Comparison of ENCODE assay signal across 8 cellular contexts in the genomic region with DNA sequence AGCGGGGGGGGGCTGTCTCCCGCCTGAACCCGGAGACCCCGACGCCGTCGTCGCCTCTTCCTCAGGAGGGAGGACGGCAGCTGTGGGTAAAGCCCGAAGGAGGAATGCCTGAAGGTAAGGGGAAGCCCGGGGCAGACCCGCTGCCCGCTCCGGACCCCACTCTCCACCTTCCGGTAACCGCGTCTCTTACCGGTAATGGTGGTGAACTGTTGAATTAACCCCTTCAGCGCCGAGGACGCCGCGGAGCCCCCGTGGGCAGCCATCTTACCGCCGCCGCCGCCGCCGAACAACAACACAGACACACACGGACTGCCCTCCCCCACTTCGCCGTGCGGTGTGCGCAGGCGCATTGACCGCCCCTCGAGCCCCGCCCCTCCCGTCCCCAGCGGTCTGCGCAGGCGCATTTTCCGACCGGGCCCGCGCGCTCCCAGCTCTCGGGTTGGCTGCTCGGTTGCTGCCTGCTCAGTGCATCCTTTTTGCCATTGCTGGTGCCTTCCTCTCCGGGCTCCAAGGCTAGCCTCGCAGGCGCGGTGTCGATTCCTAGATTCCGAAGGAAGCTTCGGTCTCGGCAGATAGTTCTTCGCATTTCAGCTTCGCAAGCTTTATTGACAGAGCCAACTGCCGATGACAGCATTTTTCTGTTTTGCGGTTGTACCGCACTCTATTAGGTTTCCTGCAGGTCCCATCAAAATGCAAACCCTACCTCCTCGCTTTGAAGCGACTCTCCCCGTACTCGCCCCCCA. TPM values are rescaled to one million over a fixed set of nuclear protein-coding genes. Genes with fewer than 3 reads are reported as not detected.
DNase-seq lines count a peak whose midpoint lies in the region; ATAC-seq and TF ChIP-seq lines count a peak whose summit lies in the region.

A gene with protein sequence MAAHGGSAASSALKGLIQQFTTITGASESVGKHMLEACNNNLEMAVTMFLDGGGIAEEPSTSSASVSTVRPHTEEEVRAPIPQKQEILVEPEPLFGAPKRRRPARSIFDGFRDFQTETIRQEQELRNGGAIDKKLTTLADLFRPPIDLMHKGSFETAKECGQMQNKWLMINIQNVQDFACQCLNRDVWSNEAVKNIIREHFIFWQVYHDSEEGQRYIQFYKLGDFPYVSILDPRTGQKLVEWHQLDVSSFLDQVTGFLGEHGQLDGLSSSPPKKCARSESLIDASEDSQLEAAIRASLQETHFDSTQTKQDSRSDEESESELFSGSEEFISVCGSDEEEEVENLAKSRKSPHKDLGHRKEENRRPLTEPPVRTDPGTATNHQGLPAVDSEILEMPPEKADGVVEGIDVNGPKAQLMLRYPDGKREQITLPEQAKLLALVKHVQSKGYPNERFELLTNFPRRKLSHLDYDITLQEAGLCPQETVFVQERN (minus strand): TSS at position 291 of the 743 bp plus-strand sequence. CDS start 28 bp downstream, at position 263.

- H3K27me3 ChIP-seq in ovary: no peaks in the 10 kb centered on the region
- no peaks in the 10 kb centered on the region for H3K27me3 ChIP-seq in thymus (ENCODE audit: control insufficient read depth, insufficient read depth)

- DNase-seq in GM12864 (ENCODE audit: low read depth) (peak; percentile 61), NCI-H1417 treated with DMSO at 0.1 percent for 48 hours (lab: John Stamatoyannopoulos, UW) (peak; percentile 85), SW 1271 (lab: John Stamatoyannopoulos, UW) (peak; percentile 66 to 92), Right ventricle myocardium inferior (ENCODE audit: missing footprints) (peak; percentile 97), ovary (peak; percentile 95 to 98 (median 97))
- DNase-seq in activated naive CD8-positive, alpha-beta T cell treated with anti-CD3 and anti-CD28 coated beads, Interleukin-2, amount 50 U/mL, for 16 hours (ENCODE audit: low read depth, low spot score): peak; percentile 87

- H3K9me3 ChIP-seq in ovary (no peaks in the 10 kb centered on the region), thymus (ENCODE audit: control insufficient read depth) (no peaks in the 10 kb centered on the region)

- TF ChIP-seq CTCF in GM12864 (IDR thresholded peaks at IDR 0.05; ENCODE audit: low read depth, low read length, missing control alignments) (no peak), ovary (IDR thresholded peaks at IDR 0.05) (no peak)

- TF ChIP-seq POLR2A in ovary (IDR thresholded peaks at IDR 0.05): peak; percentile 57

- H3K27ac ChIP-seq in ovary (peak within 1 kb of the TSS; percentile 87 to 89), thymus (ENCODE audit: low read depth) (peak within 1 kb of the TSS; percentile 86)

- ATAC-seq in HG02759 (IDR thresholded peaks at IDR 0.05; ENCODE audit: unreplicated experiment): peak; percentile 83
- ATAC-seq in Right ventricle myocardium inferior: peak; percentile 98

- H3K4me3 ChIP-seq in GM12864 (ENCODE audit: low read depth, low read length) (peak within 1 kb of the TSS; percentile 86), ovary (peak within 1 kb of the TSS; percentile 86), thymus (ENCODE audit: low read length) (peak within 1 kb of the TSS; percentile 92)

- no peak for TF ChIP-seq EP300 in ovary (IDR thresholded peaks at IDR 0.05)

- H3K4me1 ChIP-seq in ovary (ENCODE audit: insufficient read depth) (peaks cover 6% of the 10 kb centered on the region), thymus (ENCODE audit: control insufficient read depth, insufficient read depth, low read length) (peaks cover 6% of the 10 kb centered on the region)

- H3K36me3 ChIP-seq in ovary: no peaks in the 10 kb centered on the region
- H3K36me3 ChIP-seq in thymus (ENCODE audit: control insufficient read depth, insufficient read depth): peaks cover 5% of the 10 kb centered on the region

- WGBS in ovary, 3 donors: 0 to 1% (median 0%) methylated on average over 55 to 67 of the region's 67 CpGs
- WGBS in thymus: under 1% methylated on average over 67 of the region's 67 CpGs

- intact Hi-C loops in Right ventricle myocardium inferior (cut with DNase I) (loop anchor here (5.0 kb wide), 3 partner anchors 70 to 180 kb away; a partner anchor contains a TSS), ovary (cut with DNase I) (no loop called here)

RNA-seq across cellular contexts. Expression of the gene that starts here (rescaled TPM):
- total RNA-seq in Right ventricle myocardium inferior: 31.1 TPM
- 10 to 100 TPM; 13.0 to 71.4 (median 58.8) TPM for total RNA-seq in ovary
- 10 to 100 TPM; 21.2 to 23.3 TPM for polyA plus RNA-seq in ovary
- 20.7 TPM for polyA plus RNA-seq in thymus

Comparison
In these comparisons a context has a peak if more than half of its experiments do, and no peak if none do; other contexts are left out.
1. Peak in every context shown above with its lines: DNase-seq, ATAC-seq, H3K4me3 ChIP-seq and H3K27ac ChIP-seq.